1 cellular context compared by ENCODE assay signal in the genomic region with DNA sequence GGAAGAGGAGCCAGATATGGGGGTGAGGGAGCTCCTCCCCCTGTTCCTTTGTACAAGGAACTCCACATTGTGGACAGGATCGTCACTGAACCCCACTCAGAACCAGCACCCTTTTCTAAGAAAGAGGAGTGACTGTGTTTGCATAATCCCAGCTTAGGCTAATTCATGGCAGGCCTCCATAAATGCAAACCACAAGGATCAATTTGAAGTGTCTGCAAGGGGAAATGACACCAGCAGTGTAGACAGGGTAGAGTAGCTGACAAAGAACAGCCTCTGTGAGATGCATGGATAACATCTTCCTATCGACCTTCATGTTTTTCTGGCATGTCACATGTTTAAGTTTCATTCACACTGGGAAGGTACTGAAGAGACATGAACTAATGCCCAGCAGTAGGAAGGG.
TF ChIP-seq lines count a peak whose summit lies in the region.

No MANE protein-coding gene starts in this region.

TF ChIP-seq in GM12878, 131 proteins besides CTCF, POLR2A, EP300 and RAD21:
- TF ChIP-seq POLR2AphosphoS5 (IDR thresholded peaks at IDR 0.05; ENCODE audit: low read length): 0 out of 2 replicates have a peak, but pooled peaks have one; percentile 33
- TF ChIP-seq ZNF622 (IDR thresholded peaks at IDR 0.05): no peak
TF ChIP-seq in GM12878: peak in this region for 1.
